15 cellular contexts compared by ENCODE assay signal in the genomic region with DNA sequence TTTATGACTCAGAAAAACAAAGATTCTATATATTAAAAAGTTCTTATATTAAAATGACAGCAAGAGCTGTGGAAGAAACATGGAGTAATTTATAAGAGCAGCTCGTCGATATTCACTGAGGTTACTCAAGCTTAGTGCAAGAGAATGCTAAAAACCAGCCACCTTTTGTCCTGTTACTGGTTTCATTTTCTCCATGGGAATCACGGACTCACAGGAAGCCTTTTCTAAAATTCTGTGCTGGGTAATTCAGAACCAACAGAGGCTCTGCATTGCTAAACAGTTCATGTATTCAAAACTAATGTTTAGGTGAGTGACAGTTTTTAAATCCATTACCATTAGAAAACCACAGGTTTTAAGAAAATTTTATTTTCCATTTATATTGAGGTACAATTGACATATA.
A peak's percentile ranks its signal among the peaks of the same experiment; 100 is the strongest.
DNase-seq lines count a peak whose midpoint lies in the region; ATAC-seq and TF ChIP-seq lines count a peak whose summit lies in the region.
"Had no signal": no experiment of that assay in that cellular context is flagged by ENCODE, and none has a peak within 500 bp of the region (broad histone marks: within the 10 kb centered on the region; RNA-seq: fewer than 3 reads in every experiment).

No MANE protein-coding gene starts in this region.

- peak overlapping the region; percentile 55 for H3K4me2 ChIP-seq in PC-3 (ENCODE audit: low read length)

- WGBS in mesodermal cell (ENCODE audit: insufficient coverage in 2 of 2), 2 experiments: 67% methylated on average over 2 of the region's 3 CpGs; no CpG with 5 or more reads in 1 of the 2 experiments

- H3K9me3 ChIP-seq in PC-3 (ENCODE audit: low read length): no peaks in the 10 kb centered on the region
- no peaks in the 10 kb centered on the region for H3K9me3 ChIP-seq in mesodermal cell (ENCODE audit: control insufficient read depth, low read length)

- CTCF ChIA-PET in PC-3 (lab: Charles Lee): no interaction called here

- H3K4me1 ChIP-seq in PC-3 (ENCODE audit: insufficient read depth, low read length) (peaks cover 12% of the 10 kb centered on the region; the same call in 1 of the 2 replicates), mesodermal cell (ENCODE audit: control insufficient read depth, insufficient read depth, low read length, poor library complexity, severe bottlenecking) (no peaks in the 10 kb centered on the region)
- H3K4me1 ChIP-seq: heart left ventricle had no signal

- intact Hi-C loops in PC-3 (cut with micrococcal nuclease): no loop called here

- peak; percentile 24 for ATAC-seq in GM18502 (IDR thresholded peaks at IDR 0.05; ENCODE audit: poor library complexity, unreplicated experiment)
- ATAC-seq in HG02798 (IDR thresholded peaks at IDR 0.05; ENCODE audit: poor library complexity, unreplicated experiment): peak; percentile 12
- ATAC-seq in PC-3: peak; percentile 50
- no peak for ATAC-seq in HG03025 (IDR thresholded peaks at IDR 0.05; ENCODE audit: low FRiP score, unreplicated experiment)
- ATAC-seq: heart left ventricle had no signal

- POLR2A ChIA-PET in PC-3 (lab: Charles Lee; ENCODE audit: unreplicated experiment): no interaction called here

- no TSS peak for BruUV-seq in PC-3 (replicated peaks; lab: Mats Ljungman, UMichigan)

- H2AFZ ChIP-seq in PC-3 (ENCODE audit: low read length): peak overlapping the region; percentile 19

- H3K27ac ChIP-seq in PC-3 (ENCODE audit: low read length): no peak overlapping the region
- peak overlapping the region; percentile 37 for H3K27ac ChIP-seq in mesodermal cell (ENCODE audit: low read depth, low read length, severe bottlenecking)
- H3K27ac ChIP-seq: heart left ventricle, upper lobe of left lung had no signal

- H4K20me1 ChIP-seq in PC-3 (ENCODE audit: low read length): no peaks in the 10 kb centered on the region

- no peaks in the 10 kb centered on the region for H3F3A ChIP-seq in PC-3 (ENCODE audit: low read length, unreplicated experiment)

- no peaks in the 10 kb centered on the region for H3K79me2 ChIP-seq in PC-3 (ENCODE audit: low read length)

- H3K9ac ChIP-seq in PC-3 (ENCODE audit: low read length): no peak overlapping the region

- DNase-seq in PC-3: peak; percentile 25
- DNase-seq in NCI-H748 treated with DMSO at 0.1 percent for 48 hours (lab: John Stamatoyannopoulos, UW): no peak
- DNase-seq in NCI-H524 treated with DMSO at 0.1 percent for 48 hours (lab: John Stamatoyannopoulos, UW): no peak
- no peak for DNase-seq in GM19238 (ENCODE audit: insufficient read length, low spot score)
- DNase-seq: activated CD8-positive, alpha-beta memory T cell treated with anti-CD3 and anti-CD28 coated beads, Interleukin-2, amount 50 U/mL, for 48 hours; C1 segment of cervical spinal cord; endodermal cell; heart left ventricle; HFFc6; NCI-H187; upper lobe of left lung had no signal

- no peaks in the 10 kb centered on the region for H3K9me2 ChIP-seq in PC-3 (replicated peaks; ENCODE audit: low read length)

- TF ChIP-seq CTCF in PC-3 (conservative IDR thresholded peaks at IDR 0.05; ENCODE audit: low read depth, low read length): no peak

- H3K36me3 ChIP-seq in PC-3 (ENCODE audit: low read depth, low read length) (no peaks in the 10 kb centered on the region), mesodermal cell (ENCODE audit: control insufficient read depth, insufficient read depth, low read length) (no peaks in the 10 kb centered on the region)
- H3K36me3 ChIP-seq: heart left ventricle, upper lobe of left lung had no signal

- H3K27me3 ChIP-seq in PC-3 (ENCODE audit: low read length): peaks cover 11% of the 10 kb centered on the region; the same call in 1 of the 2 replicates
- H3K27me3 ChIP-seq: heart left ventricle, upper lobe of left lung had no signal

- peak overlapping the region; percentile 36 for H3K4me3 ChIP-seq in PC-3 (ENCODE audit: low read length)
- H3K4me3 ChIP-seq in mesodermal cell (ENCODE audit: extremely low read depth, insufficient read depth, low read length, poor library complexity, severe bottlenecking): no peak overlapping the region
